1 cellular context compared by ENCODE assay signal in the genomic region with DNA sequence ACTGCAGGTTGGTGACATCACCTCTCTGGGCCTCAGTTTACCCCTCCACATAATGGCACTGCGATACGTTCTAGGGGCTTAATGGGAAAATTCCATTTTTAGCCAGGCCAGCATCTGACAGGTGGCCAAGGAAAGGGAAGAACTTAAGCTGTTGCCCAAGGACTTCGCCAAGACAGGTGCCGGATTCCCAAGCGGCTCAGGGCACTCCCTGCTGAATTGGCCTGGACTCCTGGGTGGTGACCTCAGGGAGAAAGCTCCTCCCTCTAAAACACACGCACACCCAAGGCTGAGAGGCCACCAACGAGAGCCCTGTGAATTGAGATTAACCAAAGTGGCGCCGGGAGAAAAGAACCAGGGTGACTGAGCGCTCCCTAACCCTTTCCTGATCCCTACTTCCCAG.
TF ChIP-seq lines count a peak whose summit lies in the region.

No MANE protein-coding gene starts in this region.

TF ChIP-seq in K562, 482 proteins besides CTCF, POLR2A, EP300 and RAD21:
- 0 out of 4 replicates have a peak, but pooled peaks of 1 of the 2 experiments have one; percentile 3 for TF ChIP-seq KDM1A (IDR thresholded peaks at IDR 0.05)
- TF ChIP-seq BCOR (IDR thresholded peaks at IDR 0.05), result peak; percentile 44
- TF ChIP-seq KAT8 (IDR thresholded peaks at IDR 0.05; ENCODE audit: low read depth), result no peak
- TF ChIP-seq STAG1 (CRISPR knock-in tag; IDR thresholded peaks at IDR 0.05; ENCODE audit: borderline replicate concordance), result no peak
- no peak for TF ChIP-seq ETV5 (CRISPR knock-in tag; IDR thresholded peaks at IDR 0.05; ENCODE audit: low read depth)
- peak; percentile 41 for TF ChIP-seq RBM25 (IDR thresholded peaks at IDR 0.05; ENCODE audit: low read depth, low read length, severe bottlenecking)
- no peak for TF ChIP-seq RBM14 (IDR thresholded peaks at IDR 0.05; ENCODE audit: borderline replicate concordance, insufficient read depth, low read depth, low read length)
- TF ChIP-seq, protein P1, sequence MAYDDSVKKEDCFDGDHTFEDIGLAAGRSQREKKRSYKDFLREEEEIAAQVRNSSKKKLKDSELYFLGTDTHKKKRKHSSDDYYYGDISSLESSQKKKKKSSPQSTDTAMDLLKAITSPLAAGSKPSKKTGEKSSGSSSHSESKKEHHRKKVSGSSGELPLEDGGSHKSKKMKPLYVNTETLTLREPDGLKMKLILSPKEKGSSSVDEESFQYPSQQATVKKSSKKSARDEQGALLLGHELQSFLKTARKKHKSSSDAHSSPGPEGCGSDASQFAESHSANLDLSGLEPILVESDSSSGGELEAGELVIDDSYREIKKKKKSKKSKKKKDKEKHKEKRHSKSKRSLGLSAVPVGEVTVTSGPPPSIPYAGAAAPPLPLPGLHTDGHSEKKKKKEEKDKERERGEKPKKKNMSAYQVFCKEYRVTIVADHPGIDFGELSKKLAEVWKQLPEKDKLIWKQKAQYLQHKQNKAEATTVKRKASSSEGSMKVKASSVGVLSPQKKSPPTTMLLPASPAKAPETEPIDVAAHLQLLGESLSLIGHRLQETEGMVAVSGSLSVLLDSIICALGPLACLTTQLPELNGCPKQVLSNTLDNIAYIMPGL (CRISPR knock-in tag; IDR thresholded peaks at IDR 0.05), result no peak
- TF ChIP-seq, protein P2, sequence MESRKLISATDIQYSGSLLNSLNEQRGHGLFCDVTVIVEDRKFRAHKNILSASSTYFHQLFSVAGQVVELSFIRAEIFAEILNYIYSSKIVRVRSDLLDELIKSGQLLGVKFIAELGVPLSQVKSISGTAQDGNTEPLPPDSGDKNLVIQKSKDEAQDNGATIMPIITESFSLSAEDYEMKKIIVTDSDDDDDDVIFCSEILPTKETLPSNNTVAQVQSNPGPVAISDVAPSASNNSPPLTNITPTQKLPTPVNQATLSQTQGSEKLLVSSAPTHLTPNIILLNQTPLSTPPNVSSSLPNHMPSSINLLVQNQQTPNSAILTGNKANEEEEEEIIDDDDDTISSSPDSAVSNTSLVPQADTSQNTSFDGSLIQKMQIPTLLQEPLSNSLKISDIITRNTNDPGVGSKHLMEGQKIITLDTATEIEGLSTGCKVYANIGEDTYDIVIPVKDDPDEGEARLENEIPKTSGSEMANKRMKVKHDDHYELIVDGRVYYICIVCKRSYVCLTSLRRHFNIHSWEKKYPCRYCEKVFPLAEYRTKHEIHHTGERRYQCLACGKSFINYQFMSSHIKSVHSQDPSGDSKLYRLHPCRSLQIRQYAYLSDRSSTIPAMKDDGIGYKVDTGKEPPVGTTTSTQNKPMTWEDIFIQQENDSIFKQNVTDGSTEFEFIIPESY (CRISPR knock-in tag; IDR thresholded peaks at IDR 0.05), result 0 out of 2 replicates have a peak, but pooled peaks have one; percentile 10
- no peak for TF ChIP-seq RUNX1 (IDR thresholded peaks at IDR 0.05; ENCODE audit: low read depth)
- TF ChIP-seq, protein P3, sequence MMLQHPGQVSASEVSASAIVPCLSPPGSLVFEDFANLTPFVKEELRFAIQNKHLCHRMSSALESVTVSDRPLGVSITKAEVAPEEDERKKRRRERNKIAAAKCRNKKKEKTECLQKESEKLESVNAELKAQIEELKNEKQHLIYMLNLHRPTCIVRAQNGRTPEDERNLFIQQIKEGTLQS (IDR thresholded peaks at IDR 0.05), result peak; percentile 49; the same call in 1 of the 2 replicates
- TF ChIP-seq, protein P3 (CRISPR knock-in tag; conservative IDR thresholded peaks at IDR 0.05), result no peak
